8 cellular contexts compared by ENCODE assay signal in genomic region chr12:53378705-53379388, GRCh38. TPM values are rescaled to one million over a fixed set of nuclear protein-coding genes. Genes with fewer than 3 reads are reported as not detected.
DNase-seq lines count a peak whose midpoint lies in the region; ATAC-seq and TF ChIP-seq lines count a peak whose summit lies in the region.

No MANE protein-coding gene starts in this region.

- CTCF ChIA-PET in SK-N-SH (lab: Yijun Ruan, JAX) = interaction anchor here (0.8 to 3.3 kb wide), 9 partner anchors 9 to 57 kb away, joined by 3 to 23 read pairs (median 6); partner anchors contain the start of gene AAAS

- H3F3A ChIP-seq in SK-N-SH (replicated peaks; ENCODE audit: insufficient read depth) = peaks cover 21% of the 10 kb centered on the region

- H3K4me3 ChIP-seq in heart left ventricle = peak overlapping the region; percentile 27 to 71 (median 64)
- H3K4me3 ChIP-seq in SK-N-SH (ENCODE audit: low read depth in 2 of 2, low read length in 1 of 2) = peak overlapping the region; percentile 52 to 59
- H3K4me3 ChIP-seq in urinary bladder (ENCODE audit: low read depth, low read length) = peak overlapping the region; percentile 36

- H3K4me2 ChIP-seq in SK-N-SH = peak overlapping the region; percentile 73

- 15 to 21% (median 18%) methylated on average over 23 of the region's 23 CpGs for WGBS in heart left ventricle, 4 donors
- 27% methylated on average over 22 of the region's 23 CpGs for WGBS in SK-N-SH (ENCODE audit: low lambda C conversion rate)
- WGBS in urinary bladder = 12% methylated on average over 23 of the region's 23 CpGs

- H3K9ac ChIP-seq in SK-N-SH = peak overlapping the region; percentile 68

- TF ChIP-seq RAD21 in SK-N-SH (IDR thresholded peaks at IDR 0.05; ENCODE audit: low read length) = no peak

- TF ChIP-seq CTCF in heart left ventricle (IDR thresholded peaks at IDR 0.05) (no peak), SK-N-SH (IDR thresholded peaks at IDR 0.05) (no peak)

- H3K4me1 ChIP-seq in heart left ventricle (peaks cover 22 to 42% (median 35%) of the 10 kb centered on the region in 12 donors), SK-N-SH (ENCODE audit: control insufficient read depth in 1 of 2, insufficient read depth in 2 of 2, low read depth in 1 of 2, low read length in 1 of 2) (peaks cover 25 to 29% of the 10 kb centered on the region in 2 experiments; a peak in 3 of 4 replicates), urinary bladder (ENCODE audit: insufficient read depth) (peaks cover 4% of the 10 kb centered on the region)

- intact Hi-C loops in heart left ventricle (cut with DNase I) = loop anchor here in 2 of 10 donors (2.0 to 5.0 kb wide), 2 partner anchors 54 to 123 kb away; partner anchors contain the start of gene TARBP2 (in 1 of the 2)
- intact Hi-C loops in Right ventricle myocardium superior (cut with DNase I) = no loop called here

- DNase-seq in heart left ventricle (no peak), Right ventricle myocardium superior (no peak), SK-N-SH (no peak), iPS-NIHi7 (ENCODE audit: extremely low spot score) (peak; percentile 14), kidney glomerular epithelial cell (lab: John Stamatoyannopoulos, UW) (no peak), OCI-M2 (lab: John Stamatoyannopoulos, UW; ENCODE audit: unreplicated experiment) (no peak)
- DNase-seq in stimulated activated CD4-positive, alpha-beta T cell treated with anti-CD3 and anti-CD28 coated beads, Interleukin-12 subunit alpha, Interleukin-12 subunit beta, amount 100 ng/mL, for 4 hours = no peak

- H4K20me1 ChIP-seq in SK-N-SH (ENCODE audit: insufficient read depth) = 0 out of 2 replicates have a peak, but pooled peaks cover 6% of the 10 kb centered on the region

- no peak for TF ChIP-seq POLR2A in heart left ventricle (IDR thresholded peaks at IDR 0.05)

- peak overlapping the region; percentile 80 for H2AFZ ChIP-seq in SK-N-SH (ENCODE audit: low read depth)

- H3K27ac ChIP-seq in heart left ventricle (peak overlapping the region; percentile 87 to 98 (median 96)), SK-N-SH (ENCODE audit: low read depth in 2 of 2, low read length in 1 of 2) (peak overlapping the region; percentile 76 to 96), urinary bladder (ENCODE audit: low read depth) (peak overlapping the region; percentile 84)

- TF ChIP-seq EP300 in SK-N-SH (IDR thresholded peaks at IDR 0.05; ENCODE audit: borderline replicate concordance in 1 of 2, low read depth in 1 of 2, low read length in 1 of 2) = no peak

- H3K9me3 ChIP-seq in heart left ventricle = no peaks in the 10 kb centered on the region
- H3K9me3 ChIP-seq in SK-N-SH = no peaks in the 10 kb centered on the region

- H3K27me3 ChIP-seq in heart left ventricle (no peaks in the 10 kb centered on the region), SK-N-SH (ENCODE audit: insufficient read depth) (no peaks in the 10 kb centered on the region)

- H3K9me2 ChIP-seq in SK-N-SH = no peaks in the 10 kb centered on the region

- POLR2A ChIA-PET in SK-N-SH (lab: Yijun Ruan, JAX) = interaction anchor here (0.6 to 2.2 kb wide), 10 partner anchors 12 to 807 kb away, joined by 3 to 19 read pairs (median 4); partner anchors contain the start of genes AAAS, MAP3K12 and PRR13

- peaks cover 29% of the 10 kb centered on the region for H3K79me2 ChIP-seq in SK-N-SH (ENCODE audit: insufficient read depth)

- ATAC-seq in heart left ventricle (no peak), Right ventricle myocardium superior (ENCODE audit: poor library complexity) (no peak)

- H3K36me3 ChIP-seq in heart left ventricle (peaks cover 3 to 28% (median 21%) of the 10 kb centered on the region in 9 donors), SK-N-SH (replicated peaks in 1 of 2; ENCODE audit: control insufficient read depth in 1 of 2, insufficient read depth in 2 of 2, low read length in 1 of 2) (peaks cover 14 to 15% of the 10 kb centered on the region in 2 experiments), urinary bladder (ENCODE audit: insufficient read depth) (peaks cover 5% of the 10 kb centered on the region)

TF ChIP-seq in SK-N-SH, 30 proteins besides CTCF, POLR2A, EP300 and RAD21:
- TF ChIP-seq MXI1 (IDR thresholded peaks at IDR 0.05; ENCODE audit: low read depth, low read length) (0 out of 2 replicates have a peak, but pooled peaks have one; percentile 22), RXRA (IDR thresholded peaks at IDR 0.05; ENCODE audit: borderline replicate concordance, low read depth) (no peak)
- TF ChIP-seq, protein P1, sequence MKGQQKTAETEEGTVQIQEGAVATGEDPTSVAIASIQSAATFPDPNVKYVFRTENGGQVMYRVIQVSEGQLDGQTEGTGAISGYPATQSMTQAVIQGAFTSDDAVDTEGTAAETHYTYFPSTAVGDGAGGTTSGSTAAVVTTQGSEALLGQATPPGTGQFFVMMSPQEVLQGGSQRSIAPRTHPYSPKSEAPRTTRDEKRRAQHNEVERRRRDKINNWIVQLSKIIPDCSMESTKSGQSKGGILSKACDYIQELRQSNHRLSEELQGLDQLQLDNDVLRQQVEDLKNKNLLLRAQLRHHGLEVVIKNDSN (IDR thresholded peaks at IDR 0.05; ENCODE audit: borderline replicate concordance, low read depth) = no peak

RNA-seq across cellular contexts. Expression of gene SP1, which starts 1.1 kb away (rescaled TPM):
- total RNA-seq in heart left ventricle = 10 to 100 TPM; 22.9 to 48.8 (median 34.7) TPM
- 10 to 100 TPM in 1 of 2 donors, 1 to 10 TPM in 1; 7.9 to 13.8 TPM for polyA plus RNA-seq in heart left ventricle
- 26.3 TPM for total RNA-seq in Right ventricle myocardium superior
- 12.9 and 18.8 TPM in 2 replicates for polyA plus RNA-seq in SK-N-SH (2012; rRNA removed)
- 9.1 and 12.8 TPM in 2 replicates for polyA plus RNA-seq in SK-N-SH (2012; cell fraction: cytosol; rRNA removed)
- polyA plus RNA-seq in SK-N-SH (2012; cell fraction: nucleus; rRNA removed) = 26.1 and 41.3 TPM in 2 replicates
- total RNA-seq in urinary bladder = 60.5 TPM
- polyA plus RNA-seq in urinary bladder = 32.4 TPM

RNA-seq across cellular contexts. Expression of gene SP7, which starts 42.7 kb away (rescaled TPM):
- total RNA-seq in heart left ventricle = not detected
- not detected for polyA plus RNA-seq in heart left ventricle
- not detected for total RNA-seq in Right ventricle myocardium superior
- not detected in 2 replicates for polyA plus RNA-seq in SK-N-SH (2012; rRNA removed)
- polyA plus RNA-seq in SK-N-SH (2012; cell fraction: cytosol; rRNA removed) = 0.01 TPM in 1 of 2 replicates, not detected in the other
- 0.07 and 0.16 TPM in 2 replicates for polyA plus RNA-seq in SK-N-SH (2012; cell fraction: nucleus; rRNA removed)
- total RNA-seq in urinary bladder = not detected
- not detected for polyA plus RNA-seq in urinary bladder

RNA-seq across cellular contexts. Expression of gene AMHR2, which starts 44.8 kb away (rescaled TPM):
- total RNA-seq in heart left ventricle = 1 to 10 TPM in 2 of 9 donors, under 1 TPM in 2, not detected in 5; 0.30 to 2.2 (median 0.78) TPM
- polyA plus RNA-seq in heart left ventricle = under 1 TPM in 1 of 2 donors, not detected in 1; 0.57 TPM
- total RNA-seq in Right ventricle myocardium superior = not detected
- polyA plus RNA-seq in SK-N-SH (2012; rRNA removed) = 0.03 and 0.06 TPM in 2 replicates
- 0.03 TPM in 1 of 2 replicates, not detected in the other for polyA plus RNA-seq in SK-N-SH (2012; cell fraction: cytosol; rRNA removed)
- polyA plus RNA-seq in SK-N-SH (2012; cell fraction: nucleus; rRNA removed) = 0.05 and 0.16 TPM in 2 replicates
- total RNA-seq in urinary bladder = not detected
- polyA plus RNA-seq in urinary bladder = 0.18 TPM

RNA-seq across cellular contexts. Expression of gene AAAS, which starts 57.4 kb away (rescaled TPM):
- 10 to 100 TPM; 26.7 to 44.5 (median 37.1) TPM for total RNA-seq in heart left ventricle
- 10 to 100 TPM; 32.5 to 32.6 TPM for polyA plus RNA-seq in heart left ventricle
- 40.9 TPM for total RNA-seq in Right ventricle myocardium superior
- 64.9 and 70.6 TPM in 2 replicates for polyA plus RNA-seq in SK-N-SH (2012; rRNA removed)
- polyA plus RNA-seq in SK-N-SH (2012; cell fraction: cytosol; rRNA removed) = 23.5 and 30.1 TPM in 2 replicates
- 274 and 299 TPM in 2 replicates for polyA plus RNA-seq in SK-N-SH (2012; cell fraction: nucleus; rRNA removed)
- 33.3 TPM for total RNA-seq in urinary bladder
- 45.4 TPM for polyA plus RNA-seq in urinary bladder
